ENCODE assay signal across 19 cellular contexts in genomic region chr1:119371800-119372199, GRCh38. TPM values are rescaled to one million over a fixed set of nuclear protein-coding genes. Genes with fewer than 3 reads are reported as not detected.
"Had no signal": no experiment of that assay in that cellular context is flagged by ENCODE, and none has a peak within 500 bp of the region (broad histone marks: within the 10 kb centered on the region; RNA-seq: fewer than 3 reads in every experiment).

No MANE protein-coding gene starts in this region.

- H3K36me3 ChIP-seq: adrenal gland, ascending aorta had no signal

- H3K27ac ChIP-seq: ascending aorta, body of pancreas had no signal

- H3K27me3 ChIP-seq: adrenal gland, ascending aorta, body of pancreas had no signal

- ATAC-seq: activated CD4-positive, CD25-positive, alpha-beta regulatory T cell treated with anti-CD3 and anti-CD28 coated beads, Interleukin-2, amount 50 U/mL, for 24 hours; activated CD8-positive, alpha-beta T cell treated with anti-CD3 and anti-CD28 coated beads for 36 hours; body of pancreas had no signal

- H3K9me3 ChIP-seq: adrenal gland, ascending aorta, body of pancreas had no signal

- H3K4me3 ChIP-seq: ascending aorta, body of pancreas had no signal

- H3K4me1 ChIP-seq: ascending aorta had no signal

- DNase-seq: activated CD4-positive, alpha-beta T cell treated with anti-CD3 and anti-CD28 coated beads for 4 hours; activated CD8-positive, alpha-beta memory T cell treated with anti-CD3 and anti-CD28 coated beads, Interleukin-2, amount 50 U/mL, for 48 hours; activated naive CD4-positive, alpha-beta T cell treated with anti-CD3 and anti-CD28 coated beads, Interleukin-2, amount 50 U/mL, for 16 hours; activated naive CD8-positive, alpha-beta T cell treated with anti-CD3 and anti-CD28 coated beads, Interleukin-2, amount 10 ng/mL, durations not matched to agents 7 days and 5 days; activated T-cell treated with anti-CD3 and anti-CD28 coated beads, Interleukin-2, amount 50 U/mL, for 1 hour; central memory CD4-positive, alpha-beta T cell; NCI-H1436 treated with DMSO at 0.1 percent for 48 hours; NCI-H187; NCI-H2171; NCI-H2227 treated with DMSO at 0.1 percent for 48 hours had no signal

RNA-seq across cellular contexts. Expression of gene HAO2, which starts 3.2 kb away (rescaled TPM):
- total RNA-seq: activated CD8-positive, alpha-beta T cell treated with anti-CD3 and anti-CD28 coated beads for 36 hours; activated naive CD8-positive, alpha-beta T cell treated with anti-CD3 and anti-CD28 coated beads, Interleukin-2, amount 10 ng/mL, durations not matched to agents 7 days and 5 days; ascending aorta; body of pancreas; bronchial epithelial cell; chondrocyte; OCI-LY7; RPMI7951 had no signal

RNA-seq across cellular contexts. Expression of gene HSD3B2, which starts 43.1 kb away (rescaled TPM):
- total RNA-seq: activated CD8-positive, alpha-beta T cell treated with anti-CD3 and anti-CD28 coated beads for 36 hours; activated naive CD8-positive, alpha-beta T cell treated with anti-CD3 and anti-CD28 coated beads, Interleukin-2, amount 10 ng/mL, durations not matched to agents 7 days and 5 days; body of pancreas; bronchial epithelial cell; chondrocyte; OCI-LY7 had no signal
